ENCODE assay signal across 12 cellular contexts in the genomic region with DNA sequence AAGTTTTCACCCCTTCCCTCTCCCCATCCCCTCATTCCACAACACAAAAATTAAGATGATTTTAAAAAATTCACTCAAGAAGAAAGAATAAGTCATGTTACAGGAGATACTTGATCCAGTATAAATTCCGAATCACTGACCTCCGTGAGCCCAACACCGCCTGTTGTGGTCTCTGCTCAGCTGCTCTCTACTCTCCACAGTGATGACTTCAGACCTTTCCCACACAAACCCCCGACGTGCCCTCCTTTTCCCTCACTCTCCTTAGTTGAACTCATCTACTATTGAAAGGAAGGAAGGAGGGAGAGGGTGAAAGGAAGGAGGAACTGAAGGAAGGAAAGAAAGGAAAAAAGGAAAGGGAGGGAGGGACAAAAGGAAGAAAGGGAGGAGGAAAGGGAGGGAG. TPM values are rescaled to one million over a fixed set of nuclear protein-coding genes. Genes with fewer than 3 reads are reported as not detected.
DNase-seq lines count a peak whose midpoint lies in the region; ATAC-seq and TF ChIP-seq lines count a peak whose summit lies in the region.
"Had no signal": no experiment of that assay in that cellular context is flagged by ENCODE, and none has a peak within 500 bp of the region (broad histone marks: within the 10 kb centered on the region; RNA-seq: fewer than 3 reads in every experiment).

No MANE protein-coding gene starts in this region.

- no peak overlapping the region for H3K27ac ChIP-seq in RWPE2 (ENCODE audit: poor library complexity, severe bottlenecking)
- no peak overlapping the region for H3K27ac ChIP-seq in lower lobe of right lung
- no peak overlapping the region for H3K27ac ChIP-seq in spleen
- no peak overlapping the region for H3K27ac ChIP-seq in caudate nucleus (ENCODE audit: low read depth, low read length)
- H3K27ac ChIP-seq: BLaER1 treated with 17β-estradiol and CSF1 and Interleukin-3, amounts not matched to agents 10 nM and 100 nM; GM23248 had no signal

- H3K9me3 ChIP-seq in RWPE2 (ENCODE audit: severe bottlenecking) (peaks cover 21% of the 10 kb centered on the region), lower lobe of right lung (peaks cover 34% of the 10 kb centered on the region), spleen (peaks cover 0 to 95% (median 61%) of the 10 kb centered on the region in 8 donors)

- TF ChIP-seq CTCF in RWPE2 (IDR thresholded peaks at IDR 0.05; ENCODE audit: poor library complexity, severe bottlenecking) (no peak), lower lobe of right lung (IDR thresholded peaks at IDR 0.05) (no peak), spleen (IDR thresholded peaks at IDR 0.05 in 8 of 11, conservative IDR thresholded peaks at IDR 0.05 in 3 of 11) (no peak)

- intact Hi-C loops in lower lobe of right lung (cut with DNase I), result no loop called here
- intact Hi-C loops in spleen (cut with DNase I; ENCODE audit: low total_unique reads), result no loop called here
- intact Hi-C loops in posterior vena cava (cut with DNase I), result no loop called here

- no peak for TF ChIP-seq POLR2A in spleen (IDR thresholded peaks at IDR 0.05)

- H3K27me3 ChIP-seq in RWPE2 (ENCODE audit: insufficient read depth, poor library complexity, severe bottlenecking) (no peaks in the 10 kb centered on the region), lower lobe of right lung (ENCODE audit: low read depth) (no peaks in the 10 kb centered on the region), spleen (replicated peaks in 1 of 7) (no peaks in the 10 kb centered on the region)
- H3K27me3 ChIP-seq: BLaER1 treated with 17β-estradiol and CSF1 and Interleukin-3, amounts not matched to agents 10 nM and 100 nM had no signal

- H3K4me3 ChIP-seq in RWPE2 (ENCODE audit: severe bottlenecking) (no peak overlapping the region), lower lobe of right lung (no peak overlapping the region), spleen (no peak overlapping the region)
- H3K4me3 ChIP-seq: BLaER1 treated with 17β-estradiol and CSF1 and Interleukin-3, amounts not matched to agents 10 nM and 100 nM; GM23248 had no signal

- peak; percentile 2 for DNase-seq in AG08396 (ENCODE audit: low spot score)
- peak; percentile 7 for DNase-seq in RWPE2 (ENCODE audit: low spot score)
- DNase-seq in lower lobe of right lung, result peak; percentile 10
- peak; percentile 3 for DNase-seq in spleen
- no peak for DNase-seq in posterior vena cava (ENCODE audit: low spot score)
- DNase-seq in caudate nucleus (lab: John Stamatoyannopoulos, UW), result no peak
- DNase-seq: CD4-positive, CD25-positive, alpha-beta regulatory T cell; DMS53; GF-D8; GM23248 had no signal

- WGBS in spleen, 5 donors, result 81 to 93% (median 89%) methylated on average over 5 of the region's 5 CpGs

- no peak for ATAC-seq in RWPE2 (ENCODE audit: low read depth)
- no peak for ATAC-seq in lower lobe of right lung
- no peak for ATAC-seq in HG03342 (IDR thresholded peaks at IDR 0.05; ENCODE audit: unreplicated experiment)

- H3K4me1 ChIP-seq in RWPE2 (ENCODE audit: insufficient read depth, poor library complexity, severe bottlenecking) (no peaks in the 10 kb centered on the region), lower lobe of right lung (no peaks in the 10 kb centered on the region), spleen (no peaks in the 10 kb centered on the region)
- H3K4me1 ChIP-seq: BLaER1 treated with 17β-estradiol and CSF1 and Interleukin-3, amounts not matched to agents 10 nM and 100 nM had no signal

- no peaks in the 10 kb centered on the region for H3K36me3 ChIP-seq in RWPE2 (ENCODE audit: low read depth)
- H3K36me3 ChIP-seq in lower lobe of right lung, result no peaks in the 10 kb centered on the region
- peaks cover 0 to 62% (median 3%) of the 10 kb centered on the region in 6 donors for H3K36me3 ChIP-seq in spleen
- H3K36me3 ChIP-seq: BLaER1 treated with 17β-estradiol and CSF1 and Interleukin-3, amounts not matched to agents 10 nM and 100 nM had no signal

RNA-seq across cellular contexts. Expression of gene ZNF354C, which starts 55.1 kb away (rescaled TPM):
- total RNA-seq in lower lobe of right lung, result 6.7 TPM
- total RNA-seq in spleen, result 1 to 10 TPM; 5.6 to 8.5 (median 7.3) TPM
- polyA plus RNA-seq in spleen, result 1 to 10 TPM; 1.3 to 2.0 (median 1.9) TPM
- 1 to 10 TPM; 6.3 to 6.7 TPM for total RNA-seq in posterior vena cava

Comparison
In these comparisons a context has a peak if more than half of its experiments do, and no peak if none do; other contexts are left out.
1. DNase-seq: peak in AG08396 (single experiment), RWPE2 (single experiment), lower lobe of right lung (single experiment) and spleen (single experiment); none in posterior vena cava (single experiment) and caudate nucleus (0 of 61).